In the genomic region with DNA sequence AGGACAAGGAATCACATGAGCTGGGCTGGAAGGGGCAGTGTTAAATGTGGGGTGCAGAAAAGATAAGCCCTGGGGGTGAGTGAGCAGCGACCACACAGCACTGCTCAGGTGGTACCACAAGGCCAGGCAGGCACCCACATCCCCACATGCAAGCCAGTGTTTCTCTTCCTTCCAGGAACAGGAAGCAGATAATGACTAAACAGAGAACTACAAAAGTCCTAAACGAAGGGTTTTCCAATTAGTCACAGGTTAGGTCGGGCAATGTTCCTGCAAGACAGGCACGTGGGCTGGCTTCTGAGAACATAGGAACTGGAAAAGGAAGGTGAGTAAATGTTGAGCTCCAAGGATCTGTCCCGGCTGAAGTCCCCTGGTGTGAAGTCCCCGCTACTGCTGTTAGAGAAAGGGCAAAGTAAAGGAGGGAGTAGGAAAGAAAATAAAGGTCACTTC, we compare ENCODE assay signal across 8 cellular contexts. TPM values are rescaled to one million over a fixed set of nuclear protein-coding genes. Genes with fewer than 3 reads are reported as not detected.
DNase-seq lines count a peak whose midpoint lies in the region; ATAC-seq, FAIRE-seq and TF ChIP-seq lines count a peak whose summit lies in the region.

No MANE protein-coding gene starts in this region.

- intact Hi-C loops in Right ventricle myocardium superior (cut with DNase I) (no loop called here), Right ventricle myocardium inferior (cut with DNase I) (loop anchor here (1.0 to 10.0 kb wide), 2 partner anchors 20 to 368 kb away; partner anchors contain the start of gene RELL1), endothelial cell of umbilical vein (cut with micrococcal nuclease) (loop anchor here (1.0 to 5.0 kb wide), 3 partner anchors 20 to 1002 kb away; partner anchors contain the start of gene RELL1), posterior cingulate gyrus (cut with DNase I) (no loop called here)

- no TSS peak for BruUV-seq in endothelial cell of umbilical vein (replicated peaks; lab: Mats Ljungman, UMichigan)

- H3K79me2 ChIP-seq in SK-N-SH (ENCODE audit: insufficient read depth) (peaks cover 11% of the 10 kb centered on the region; the same call in 1 of the 2 replicates), endothelial cell of umbilical vein (ENCODE audit: control insufficient read depth, insufficient read depth, low read length) (peaks cover 47% of the 10 kb centered on the region)

- H3K4me1 ChIP-seq in SK-N-SH (ENCODE audit: control insufficient read depth in 1 of 2, insufficient read depth in 2 of 2, low read depth in 1 of 2, low read length in 1 of 2), result peaks cover 23 to 24% of the 10 kb centered on the region in 2 experiments; a peak in 2 of 4 replicates
- peaks cover 67% of the 10 kb centered on the region for H3K4me1 ChIP-seq in endothelial cell of umbilical vein (ENCODE audit: control insufficient read depth, extremely low read depth, insufficient read depth, low read length)

- CTCF ChIA-PET in SK-N-SH (lab: Yijun Ruan, JAX) (interaction anchor here (1.0 kb wide), 1 partner anchor 13 kb away, joined by 3 read pairs; no protein-coding TSS in a partner anchor), endothelial cell of umbilical vein (lab: Charles Lee) (interaction anchor here (0.9 to 3.9 kb wide), 11 partner anchors 9 to 135 kb away, joined by 3 to 34 read pairs (median 5); partner anchors contain the start of gene RELL1)

- no peaks in the 10 kb centered on the region for H3K27me3 ChIP-seq in SK-N-SH (ENCODE audit: insufficient read depth)
- no peaks in the 10 kb centered on the region for H3K27me3 ChIP-seq in endothelial cell of umbilical vein (ENCODE audit: control insufficient read depth in 2 of 2, insufficient read depth in 2 of 2, low read length in 2 of 2)

- peak; percentile 37 for ATAC-seq in Right ventricle myocardium superior (ENCODE audit: poor library complexity)
- ATAC-seq in Right ventricle myocardium inferior, result no peak
- ATAC-seq in omental fat pad (ENCODE audit: low FRiP score), result peak; percentile 80
- ATAC-seq in HG03135 (IDR thresholded peaks at IDR 0.05; ENCODE audit: unreplicated experiment), result no peak

- peak in 1 of 2 experiments; percentile 45; a peak in 1 of 4 replicates for TF ChIP-seq EP300 in SK-N-SH (IDR thresholded peaks at IDR 0.05; ENCODE audit: borderline replicate concordance in 1 of 2, low read depth in 1 of 2, low read length in 1 of 2)

- peak; percentile 56 for TF ChIP-seq POLR2A in endothelial cell of umbilical vein (IDR thresholded peaks at IDR 0.05; ENCODE audit: low read depth, low read length)

- no peaks in the 10 kb centered on the region for H3K9me2 ChIP-seq in SK-N-SH

- H3K9me3 ChIP-seq in SK-N-SH (no peaks in the 10 kb centered on the region), endothelial cell of umbilical vein (replicated peaks; ENCODE audit: control insufficient read depth, insufficient read depth, low read length) (no peaks in the 10 kb centered on the region)

- H3K4me3 ChIP-seq in SK-N-SH (ENCODE audit: low read depth in 2 of 2, low read length in 1 of 2) (no peak overlapping the region), endothelial cell of umbilical vein (replicated peaks in 1 of 3; ENCODE audit: insufficient read depth in 1 of 3, low read depth in 1 of 3, low read length in 3 of 3) (peak overlapping the region in 1 of 3 experiments; percentile 42)

- DNase-seq in Right ventricle myocardium superior (no peak), Right ventricle myocardium inferior (ENCODE audit: missing footprints) (no peak), SK-N-SH (no peak), endothelial cell of umbilical vein (ENCODE audit: low read depth, low spot score) (peak; percentile 96), omental fat pad (ENCODE audit: low spot score) (no peak), NCI-H1417 (lab: John Stamatoyannopoulos, UW) (no peak), posterior cingulate gyrus (no peak)

- H3K36me3 ChIP-seq in SK-N-SH (replicated peaks in 1 of 2; ENCODE audit: control insufficient read depth in 1 of 2, insufficient read depth in 2 of 2, low read length in 1 of 2) (no peaks in the 10 kb centered on the region), endothelial cell of umbilical vein (ENCODE audit: control insufficient read depth in 2 of 2, extremely low read depth in 1 of 2, insufficient read depth in 2 of 2, low read length in 2 of 2) (no peaks in the 10 kb centered on the region)

- H3K4me2 ChIP-seq in SK-N-SH (peak overlapping the region; percentile 28), endothelial cell of umbilical vein (ENCODE audit: insufficient read depth, low read length) (peak overlapping the region; percentile 98)

- WGBS in SK-N-SH (ENCODE audit: low lambda C conversion rate), result 17% methylated on average over 6 of the region's 6 CpGs

- TF ChIP-seq CTCF in SK-N-SH (IDR thresholded peaks at IDR 0.05) (peak; percentile 30), endothelial cell of umbilical vein (IDR thresholded peaks at IDR 0.05; ENCODE audit: extremely low read depth in 1 of 2, insufficient read depth in 1 of 2, low read depth in 1 of 2, low read length in 2 of 2) (peak; percentile 26 to 37), omental fat pad (IDR thresholded peaks at IDR 0.05) (no peak)

- dilution Hi-C loops in endothelial cell of umbilical vein (cut with MboI; ENCODE audit: extremely low pct_ligation_motif_present, low sequenced_read_pairs), result no loop called here

- POLR2A ChIA-PET in SK-N-SH (lab: Yijun Ruan, JAX), result no interaction called here
- POLR2A ChIA-PET in endothelial cell of umbilical vein (lab: Charles Lee), result interaction anchor here (0.6 to 3.0 kb wide), 5 partner anchors 18 to 998 kb away, joined by 3 to 19 read pairs (median 6); partner anchors contain the start of genes PGM2 and RELL1

- TF ChIP-seq RAD21 in SK-N-SH (IDR thresholded peaks at IDR 0.05; ENCODE audit: low read length), result no peak

- H3K27ac ChIP-seq in SK-N-SH (ENCODE audit: low read depth in 2 of 2, low read length in 1 of 2) (peak overlapping the region in 1 of 2 experiments; percentile 65; a peak in 2 of 4 replicates), endothelial cell of umbilical vein (ENCODE audit: insufficient read depth, low read depth, low read length) (peak overlapping the region; percentile 99)

- no peaks in the 10 kb centered on the region for H4K20me1 ChIP-seq in SK-N-SH (ENCODE audit: insufficient read depth)
- H4K20me1 ChIP-seq in endothelial cell of umbilical vein (replicated peaks; ENCODE audit: control insufficient read depth, extremely low read depth, insufficient read depth, low read length), result no peaks in the 10 kb centered on the region

- no peaks in the 10 kb centered on the region for H3K9me1 ChIP-seq in endothelial cell of umbilical vein (replicated peaks; ENCODE audit: control insufficient read depth, extremely low read depth, insufficient read depth, low read length)

- FAIRE-seq in endothelial cell of umbilical vein (lab: Jason Lieb, UNC), result peak; percentile 98

- H3K9ac ChIP-seq in SK-N-SH (no peak overlapping the region), endothelial cell of umbilical vein (replicated peaks; ENCODE audit: extremely low read depth, insufficient read depth, low read length) (peak overlapping the region; percentile 87)

- H2AFZ ChIP-seq in SK-N-SH (ENCODE audit: low read depth), result no peak overlapping the region
- no peak overlapping the region for H2AFZ ChIP-seq in endothelial cell of umbilical vein (ENCODE audit: low read depth, low read length)

- H3F3A ChIP-seq in SK-N-SH (replicated peaks; ENCODE audit: insufficient read depth), result peaks cover 11% of the 10 kb centered on the region

TF ChIP-seq in SK-N-SH, 30 proteins besides CTCF, POLR2A, EP300 and RAD21 (continues in another document):
- TF ChIP-seq JUND (IDR thresholded peaks at IDR 0.05), result peak; percentile 73
- TF ChIP-seq USF1 (IDR thresholded peaks at IDR 0.05; ENCODE audit: borderline replicate concordance, low read depth), result peak; percentile 72; the same call in 1 of the 2 replicates
- TF ChIP-seq ELF1 (IDR thresholded peaks at IDR 0.05), result peak; percentile 67
- no peak for TF ChIP-seq NRF1 (IDR thresholded peaks at IDR 0.05; ENCODE audit: low read depth, low read length)
- no peak for TF ChIP-seq FOXJ3 (CRISPR knock-in tag; IDR thresholded peaks at IDR 0.05)

TF ChIP-seq in endothelial cell of umbilical vein, 7 proteins besides CTCF, POLR2A, EP300 and RAD21:
- TF ChIP-seq EZH2 (IDR thresholded peaks at IDR 0.05; ENCODE audit: borderline replicate concordance, low read depth, low read length, severe bottlenecking) (no peak), JUN (IDR thresholded peaks at IDR 0.05; ENCODE audit: borderline replicate concordance, insufficient read depth, insufficient read length, low read depth) (peak; percentile 90), POLR2AphosphoS5 (IDR thresholded peaks at IDR 0.05; ENCODE audit: insufficient read depth, low read depth, low read length) (peak; percentile 90), GATA2 (IDR thresholded peaks at IDR 0.05; ENCODE audit: insufficient read depth, insufficient read length, low read depth, low read length) (peak; percentile 86), MYC (IDR thresholded peaks at IDR 0.05; ENCODE audit: low read depth, low read length) (peak; percentile 71), FOS (IDR thresholded peaks at IDR 0.05; ENCODE audit: borderline replicate concordance, insufficient read depth, low read length) (peak; percentile 95)
- TF ChIP-seq, protein P1, sequence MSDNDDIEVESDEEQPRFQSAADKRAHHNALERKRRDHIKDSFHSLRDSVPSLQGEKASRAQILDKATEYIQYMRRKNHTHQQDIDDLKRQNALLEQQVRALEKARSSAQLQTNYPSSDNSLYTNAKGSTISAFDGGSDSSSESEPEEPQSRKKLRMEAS (IDR thresholded peaks at IDR 0.05; ENCODE audit: insufficient read depth, insufficient read length), result peak; percentile 87

RNA-seq across cellular contexts. Expression of gene RELL1, which starts 19.5 kb away (rescaled TPM):
- total RNA-seq in Right ventricle myocardium superior (15.8 TPM), Right ventricle myocardium inferior (23.6 TPM), endothelial cell of umbilical vein (87.1 and 91.7 TPM in 2 replicates), omental fat pad (100 to 1,000 TPM in 1 of 4 donors, 10 to 100 TPM in 3; 65.4 to 158 (median 82.5) TPM)
- polyA plus RNA-seq in SK-N-SH (2012; rRNA removed) (4.0 and 4.5 TPM in 2 replicates), endothelial cell of umbilical vein (17.0 and 20.8 TPM in 2 replicates)
- polyA plus RNA-seq in SK-N-SH (2012; cell fraction: cytosol; rRNA removed), result 4.4 and 4.5 TPM in 2 replicates
- 3.9 and 4.9 TPM in 2 replicates for polyA plus RNA-seq in SK-N-SH (2012; cell fraction: nucleus; rRNA removed)
- polyA plus RNA-seq in endothelial cell of umbilical vein (2011; cell fraction: cytosol; rRNA removed), result 24.3 and 27.8 TPM in 2 replicates
- 22.5 and 24.3 TPM in 2 replicates for polyA plus RNA-seq in endothelial cell of umbilical vein (2011; cell fraction: nucleus; rRNA removed)
- 15.7 and 19.4 TPM in 2 replicates for polyA plus RNA-seq in endothelial cell of umbilical vein (2012)
- 99.1 and 110 TPM in 2 replicates for polyA minus RNA-seq in endothelial cell of umbilical vein
- 4.8 TPM for polyA minus RNA-seq in endothelial cell of umbilical vein (2011; cell fraction: cytosol; rRNA and poly(A)+ RNA removed)
- polyA minus RNA-seq in endothelial cell of umbilical vein (2011; cell fraction: nucleus; rRNA and poly(A)+ RNA removed), result 30.8 and 45.3 TPM in 2 replicates

Comparison
In these comparisons a context has a peak if more than half of its experiments do, and no peak if none do; other contexts are left out.
1. ATAC-seq: peak in Right ventricle myocardium superior (single experiment) and omental fat pad (single experiment); none in Right ventricle myocardium inferior (single experiment) and HG03135 (single experiment).
2. intact Hi-C loops: an anchor here in Right ventricle myocardium inferior (1.0 to 10.0 kb wide) and endothelial cell of umbilical vein (1.0 to 5.0 kb wide); none called in Right ventricle myocardium superior and posterior cingulate gyrus.
3. CTCF ChIP-seq: peak in SK-N-SH (single experiment) and endothelial cell of umbilical vein (2 of 2); none in omental fat pad (0 of 3).